ENCODE assay signal across 13 cellular contexts in genomic region chr4:38785901-38786402, GRCh38. TPM values are rescaled to one million over a fixed set of nuclear protein-coding genes. Genes with fewer than 3 reads are reported as not detected.
DNase-seq lines count a peak whose midpoint lies in the region; ATAC-seq and TF ChIP-seq lines count a peak whose summit lies in the region.
"Had no signal": no experiment of that assay in that cellular context is flagged by ENCODE, and none has a peak within 500 bp of the region (broad histone marks: within the 10 kb centered on the region; RNA-seq: fewer than 3 reads in every experiment).

No MANE protein-coding gene starts in this region.

- no peak overlapping the region for H3K4me3 Mint-ChIP-seq in glutamatergic neuron (ENCODE audit: unreplicated experiment)

- no peaks in the 10 kb centered on the region for H3K36me3 ChIP-seq in adrenal gland (replicated peaks in 1 of 2)
- H3K36me3 ChIP-seq in A673 (ENCODE audit: insufficient read depth, low read length, poor library complexity, severe bottlenecking) = no peaks in the 10 kb centered on the region
- H3K36me3 ChIP-seq in esophagus muscularis mucosa = no peaks in the 10 kb centered on the region

- ATAC-seq in GM19328 (IDR thresholded peaks at IDR 0.05; ENCODE audit: unreplicated experiment) (peak; percentile 58), HG03108 (IDR thresholded peaks at IDR 0.05; ENCODE audit: unreplicated experiment) (peak; percentile 38)

- H3K27me3 ChIP-seq in adrenal gland = no peaks in the 10 kb centered on the region
- no peaks in the 10 kb centered on the region for H3K27me3 ChIP-seq in A673 (replicated peaks; ENCODE audit: insufficient read depth, low read depth, low read length, poor library complexity)
- no peaks in the 10 kb centered on the region for H3K27me3 ChIP-seq in esophagus muscularis mucosa

- H3K27ac ChIP-seq in adrenal gland (peak overlapping the region in 1 of 5 donors; percentile 70), A673 (ENCODE audit: low read depth, low read length, poor library complexity, severe bottlenecking) (no peak overlapping the region), esophagus muscularis mucosa (replicated peaks in 1 of 4) (no peak overlapping the region)
- H3K27ac ChIP-seq: C4-2B, parathyroid adenoma had no signal

- BruUV-seq in A673 (replicated peaks; lab: Mats Ljungman, UMichigan) = no TSS peak

- H3K4me1 Mint-ChIP-seq in glutamatergic neuron (ENCODE audit: low read depth, unreplicated experiment) = no peaks in the 10 kb centered on the region

- no peak overlapping the region for H3K27ac Mint-ChIP-seq in glutamatergic neuron (ENCODE audit: unreplicated experiment)

- WGBS in adrenal gland, 4 donors = 80 to 89% (median 86%) methylated on average over 8 of the region's 8 CpGs
- WGBS in esophagus muscularis mucosa = 82% methylated on average over 8 of the region's 8 CpGs

- CTCF ChIA-PET in A673 (lab: Charles Lee) = no interaction called here

- TF ChIP-seq POLR2A in adrenal gland (IDR thresholded peaks at IDR 0.05) = no peak
- TF ChIP-seq POLR2A in esophagus muscularis mucosa (IDR thresholded peaks at IDR 0.05; ENCODE audit: low read depth) = no peak

- TF ChIP-seq CTCF in adrenal gland (IDR thresholded peaks at IDR 0.05) (no peak), A673 (conservative IDR thresholded peaks at IDR 0.05; ENCODE audit: low read depth, low read length) (no peak), esophagus muscularis mucosa (IDR thresholded peaks at IDR 0.05) (no peak), glutamatergic neuron (IDR thresholded peaks at IDR 0.05; ENCODE audit: partially characterized antibody, unreplicated experiment) (no peak)

- POLR2A ChIA-PET in A673 (lab: Charles Lee; ENCODE audit: low non-redundant PET) = no interaction called here

- H3K27me3 Mint-ChIP-seq in glutamatergic neuron (ENCODE audit: unreplicated experiment) = no peaks in the 10 kb centered on the region

- TF ChIP-seq EP300 in esophagus muscularis mucosa (IDR thresholded peaks at IDR 0.05) = no peak

- peaks cover 0 to 6% of the 10 kb centered on the region in 2 donors for H3K4me1 ChIP-seq in adrenal gland (replicated peaks in 1 of 2)
- no peaks in the 10 kb centered on the region for H3K4me1 ChIP-seq in A673 (ENCODE audit: insufficient read depth, low read length, poor library complexity, severe bottlenecking)
- H3K4me1 ChIP-seq in esophagus muscularis mucosa = no peaks in the 10 kb centered on the region
- H3K4me1 ChIP-seq: parathyroid adenoma had no signal

- H3K36me3 Mint-ChIP-seq in glutamatergic neuron (ENCODE audit: unreplicated experiment) = peaks cover 4% of the 10 kb centered on the region

- DNase-seq in Ammon's horn (ENCODE audit: low spot score) (peak; percentile 66), adrenal gland (peak in 4 of 7 donors; percentile 37 to 60 (median 46)), A673 (ENCODE audit: low spot score) (no peak), esophagus muscularis mucosa (ENCODE audit: extremely low spot score) (no peak), RKO (ENCODE audit: low spot score) (no peak), glutamatergic neuron (no peak)
- DNase-seq: foreskin melanocyte, NCI-H2227 treated with DMSO at 0.1 percent for 48 hours had no signal

- H3K9me3 Mint-ChIP-seq in glutamatergic neuron (ENCODE audit: unreplicated experiment) = no peaks in the 10 kb centered on the region

- H3K9me3 ChIP-seq in adrenal gland (replicated peaks in 1 of 3) (no peaks in the 10 kb centered on the region), A673 (ENCODE audit: low read depth, low read length, poor library complexity, severe bottlenecking) (no peaks in the 10 kb centered on the region), esophagus muscularis mucosa (no peaks in the 10 kb centered on the region)

- H3K4me3 ChIP-seq in adrenal gland (no peak overlapping the region), A673 (ENCODE audit: low read depth, low read length, poor library complexity, severe bottlenecking) (no peak overlapping the region), esophagus muscularis mucosa (no peak overlapping the region)

- intact Hi-C loops in adrenal gland (cut with DNase I) (no loop called here), A673 (cut with micrococcal nuclease; ENCODE audit: unreplicated experiment) (no loop called here), esophagus muscularis mucosa (cut with DNase I) (no loop called here)

RNA-seq across cellular contexts. Expression of gene TLR10, which starts 3.2 kb away (rescaled TPM):
- total RNA-seq in adrenal gland = under 1 TPM in 5 of 8 donors, not detected in 3; 0.11 to 0.60 (median 0.19) TPM
- under 1 TPM; 0.11 to 0.40 (median 0.13) TPM for polyA plus RNA-seq in adrenal gland
- total RNA-seq in A673 (2021) = not detected in 2 replicates
- total RNA-seq in esophagus muscularis mucosa = under 1 TPM in 1 of 4 donors, not detected in 3; 0.17 TPM
- not detected for total RNA-seq in glutamatergic neuron (ENCODE audit: unreplicated experiment)
- total RNA-seq: H1 had no signal
- polyA plus RNA-seq: H1 had no signal

RNA-seq across cellular contexts. Expression of gene TLR1, which starts 18.6 kb away (rescaled TPM):
- total RNA-seq in adrenal gland = 10 to 100 TPM; 13.2 to 60.0 (median 16.5) TPM
- 1 to 10 TPM; 2.5 to 5.9 (median 2.8) TPM for polyA plus RNA-seq in adrenal gland
- total RNA-seq in A673 (2021) = 0.15 and 0.37 TPM in 2 replicates
- total RNA-seq in esophagus muscularis mucosa = 10 to 100 TPM in 2 of 4 donors, 1 to 10 TPM in 2; 4.3 to 14.9 (median 9.1) TPM
- not detected for total RNA-seq in glutamatergic neuron (ENCODE audit: unreplicated experiment)
- total RNA-seq: H1 had no signal
- polyA plus RNA-seq: H1 had no signal

Comparison
In these comparisons a context has a peak if more than half of its experiments do, and no peak if none do; other contexts are left out.
1. DNase-seq: peak in Ammon's horn (single experiment) and adrenal gland (4 of 7); none in A673 (single experiment), esophagus muscularis mucosa (single experiment), RKO (single experiment) and glutamatergic neuron (single experiment).